ENCODE assay signal across 38 cellular contexts in genomic region chr1:109350182-109350581, GRCh38. TPM values are rescaled to one million over a fixed set of nuclear protein-coding genes. Genes with fewer than 3 reads are reported as not detected.
"Had no signal": no experiment of that assay in that cellular context is flagged by ENCODE, and none has a peak within 500 bp of the region (broad histone marks: within the 10 kb centered on the region; RNA-seq: fewer than 3 reads in every experiment).

No MANE protein-coding gene starts in this region.

- H3K4me1 Mint-ChIP-seq: activated CD4-positive, alpha-beta T cell treated with anti-CD3 and anti-CD28 coated beads for 36 hours; activated naive CD8-positive, alpha-beta T cell treated with anti-CD3 and anti-CD28 coated beads for 36 hours; activated naive CD8-positive, alpha-beta T cell treated with anti-CD3 and anti-CD28 coated beads, Interleukin-2, amount 50 U/mL, for 24 hours had no signal

- DNase-seq: activated CD4-positive, alpha-beta memory T cell treated with anti-CD3 and anti-CD28 coated beads for 36 hours; activated CD4-positive, alpha-beta T cell treated with anti-CD3 and anti-CD28 coated beads for 36 hours; activated CD4-positive, alpha-beta T cell treated with anti-CD3 and anti-CD28 coated beads, Interleukin-2, amount 10 ng/mL, durations not matched to agents 24 days and 14 days; activated CD4-positive, CD25-positive, alpha-beta regulatory T cell; activated CD4-positive, CD25-positive, alpha-beta regulatory T cell treated with anti-CD3 and anti-CD28 coated beads, Interleukin-2, amount 50 U/mL, for 72 hours; activated CD8-positive, alpha-beta memory T cell treated with anti-CD3 and anti-CD28 coated beads, Interleukin-2, amount 10 ng/mL, durations not matched to agents 7 days and 5 days; activated CD8-positive, alpha-beta memory T cell treated with anti-CD3 and anti-CD28 coated beads, Interleukin-2, amount 50 U/mL, for 4 hours; activated CD8-positive, alpha-beta T cell treated with anti-CD3 and anti-CD28 coated beads, Interleukin-2, amount 10 ng/mL, durations not matched to agents 7 days and 5 days; activated effector memory CD4-positive, alpha-beta T cell treated with anti-CD3 and anti-CD28 coated beads, Interleukin-2, amount 50 U/mL, for 16 hours; activated naive CD4-positive, alpha-beta T cell treated with anti-CD3 and anti-CD28 coated beads for 36 hours; activated naive CD8-positive, alpha-beta T cell treated with anti-CD3 and anti-CD28 coated beads for 36 hours; activated naive CD8-positive, alpha-beta T cell treated with anti-CD3 and anti-CD28 coated beads, Interleukin-2, amount 50 U/mL, for 24 hours; activated T-cell treated with anti-CD3 and anti-CD28 coated beads, Interleukin-2, amount 50 U/mL, for 1 hour; activated T-cell treated with anti-CD3 and anti-CD28 coated beads, Interleukin-2, amount 50 U/mL, for 48 hours; adrenal gland; amygdala; aorta; body of pancreas; central memory CD4-positive, alpha-beta T cell; cerebellar nuclear complex; colonic mucosa; effector CD8-positive, alpha-beta T cell; esophagus squamous epithelium; foreskin melanocyte; T-helper 2 cell had no signal

- H3K9me3 Mint-ChIP-seq: activated CD4-positive, alpha-beta memory T cell treated with anti-CD3 and anti-CD28 coated beads for 36 hours; activated CD4-positive, alpha-beta T cell treated with anti-CD3 and anti-CD28 coated beads, Interleukin-2, amount 10 ng/mL, durations not matched to agents 24 days and 14 days; activated naive CD4-positive, alpha-beta T cell treated with anti-CD3 and anti-CD28 coated beads for 36 hours; activated naive CD4-positive, alpha-beta T cell treated with anti-CD3 and anti-CD28 coated beads, Interleukin-2, amount 50 U/mL, for 24 hours; activated naive CD8-positive, alpha-beta T cell treated with anti-CD3 and anti-CD28 coated beads for 36 hours; activated naive CD8-positive, alpha-beta T cell treated with anti-CD3 and anti-CD28 coated beads, Interleukin-2, amount 50 U/mL, for 24 hours; activated T-helper 1 cell treated with anti-CD3 and anti-CD28 coated beads, Interleukin-12 subunit alpha, Interleukin-12 subunit beta, Interleukin-2, Interleukin-4 antibody, amounts not matched to agents 30 ng/mL and 10 ng/mL and 1 ng/mL, durations not matched to agents 14 hours and 24 hours and 36 hours; activated T-helper 2 cell treated with anti-CD3 and anti-CD28 coated beads, Interferon-gamma antibody, Interleukin-2, Interleukin-4, amounts not matched to agents 10 μg/mL and 5 μg/mL and 100 μg/mL, durations not matched to agents 14 hours and 24 hours and 36 hours; dendritic cell treated with granulocyte-macrophage colony-stimulating factor and Interleukin-4, amounts not matched to agents 40 ng/mL and 50 ng/mL, for 4 days had no signal

- ATAC-seq: activated CD4-positive, alpha-beta T cell treated with anti-CD3 and anti-CD28 coated beads for 36 hours; activated CD8-positive, alpha-beta memory T cell treated with anti-CD3 and anti-CD28 coated beads, Interleukin-2, amount 10 ng/mL, durations not matched to agents 7 days and 5 days; activated CD8-positive, alpha-beta T cell treated with anti-CD3 and anti-CD28 coated beads, Interleukin-2, amount 10 ng/mL, durations not matched to agents 7 days and 5 days; activated naive CD8-positive, alpha-beta T cell treated with anti-CD3 and anti-CD28 coated beads, Interleukin-2, amount 50 U/mL, for 24 hours; body of pancreas; gastroesophageal sphincter had no signal

- H3K27me3 Mint-ChIP-seq: activated naive CD8-positive, alpha-beta T cell treated with anti-CD3 and anti-CD28 coated beads for 36 hours; activated naive CD8-positive, alpha-beta T cell treated with anti-CD3 and anti-CD28 coated beads, Interleukin-2, amount 50 U/mL, for 24 hours; dendritic cell treated with granulocyte-macrophage colony-stimulating factor and Interleukin-4, amounts not matched to agents 40 ng/mL and 50 ng/mL, for 4 days had no signal

- H3K36me3 Mint-ChIP-seq: activated CD4-positive, alpha-beta memory T cell treated with anti-CD3 and anti-CD28 coated beads for 36 hours; activated CD8-positive, alpha-beta memory T cell treated with anti-CD3 and anti-CD28 coated beads, Interleukin-2, amount 10 ng/mL, durations not matched to agents 7 days and 5 days; activated naive CD4-positive, alpha-beta T cell treated with anti-CD3 and anti-CD28 coated beads, Interleukin-2, amount 50 U/mL, for 24 hours; activated naive CD8-positive, alpha-beta T cell treated with anti-CD3 and anti-CD28 coated beads for 36 hours had no signal

- H3K4me3 ChIP-seq: adrenal gland, body of pancreas, cardiac muscle cell, colonic mucosa, esophagus squamous epithelium, gastroesophageal sphincter had no signal

- H3K27ac ChIP-seq: adrenal gland, body of pancreas, cardiac muscle cell, colonic mucosa, epithelial cell of prostate, esophagus squamous epithelium, gastroesophageal sphincter had no signal

- H3K27ac Mint-ChIP-seq: activated CD4-positive, alpha-beta memory T cell treated with anti-CD3 and anti-CD28 coated beads for 36 hours; activated CD4-positive, alpha-beta T cell treated with anti-CD3 and anti-CD28 coated beads for 36 hours; activated CD4-positive, alpha-beta T cell treated with anti-CD3 and anti-CD28 coated beads, Interleukin-2, amount 10 ng/mL, durations not matched to agents 24 days and 14 days; activated CD8-positive, alpha-beta memory T cell treated with anti-CD3 and anti-CD28 coated beads, Interleukin-2, amount 10 ng/mL, durations not matched to agents 7 days and 5 days; activated CD8-positive, alpha-beta T cell treated with anti-CD3 and anti-CD28 coated beads, Interleukin-2, amount 10 ng/mL, durations not matched to agents 7 days and 5 days; activated naive CD4-positive, alpha-beta T cell treated with anti-CD3 and anti-CD28 coated beads for 36 hours; activated naive CD4-positive, alpha-beta T cell treated with anti-CD3 and anti-CD28 coated beads, Interleukin-2, amount 50 U/mL, for 24 hours; activated naive CD8-positive, alpha-beta T cell treated with anti-CD3 and anti-CD28 coated beads for 36 hours; activated naive CD8-positive, alpha-beta T cell treated with anti-CD3 and anti-CD28 coated beads, Interleukin-2, amount 50 U/mL, for 24 hours; activated T-helper 1 cell treated with anti-CD3 and anti-CD28 coated beads, Interleukin-12 subunit alpha, Interleukin-12 subunit beta, Interleukin-2, Interleukin-4 antibody, amounts not matched to agents 30 ng/mL and 10 ng/mL and 1 ng/mL, durations not matched to agents 14 hours and 24 hours and 36 hours; activated T-helper 2 cell treated with anti-CD3 and anti-CD28 coated beads, Interferon-gamma antibody, Interleukin-2, Interleukin-4, amounts not matched to agents 10 μg/mL and 5 μg/mL and 100 μg/mL, durations not matched to agents 14 hours and 24 hours and 36 hours; dendritic cell treated with granulocyte-macrophage colony-stimulating factor and Interleukin-4, amounts not matched to agents 40 ng/mL and 50 ng/mL, for 4 days had no signal

- H3K4me3 Mint-ChIP-seq: activated CD4-positive, alpha-beta memory T cell treated with anti-CD3 and anti-CD28 coated beads for 36 hours; activated CD4-positive, alpha-beta T cell treated with anti-CD3 and anti-CD28 coated beads for 36 hours; activated CD4-positive, alpha-beta T cell treated with anti-CD3 and anti-CD28 coated beads, Interleukin-2, amount 10 ng/mL, durations not matched to agents 24 days and 14 days; activated CD8-positive, alpha-beta memory T cell treated with anti-CD3 and anti-CD28 coated beads, Interleukin-2, amount 10 ng/mL, durations not matched to agents 7 days and 5 days; activated CD8-positive, alpha-beta T cell treated with anti-CD3 and anti-CD28 coated beads, Interleukin-2, amount 10 ng/mL, durations not matched to agents 7 days and 5 days; activated naive CD4-positive, alpha-beta T cell treated with anti-CD3 and anti-CD28 coated beads for 36 hours; activated naive CD4-positive, alpha-beta T cell treated with anti-CD3 and anti-CD28 coated beads, Interleukin-2, amount 50 U/mL, for 24 hours; activated naive CD8-positive, alpha-beta T cell treated with anti-CD3 and anti-CD28 coated beads for 36 hours; activated naive CD8-positive, alpha-beta T cell treated with anti-CD3 and anti-CD28 coated beads, Interleukin-2, amount 50 U/mL, for 24 hours; activated T-helper 1 cell treated with anti-CD3 and anti-CD28 coated beads, Interleukin-12 subunit alpha, Interleukin-12 subunit beta, Interleukin-2, Interleukin-4 antibody, amounts not matched to agents 30 ng/mL and 10 ng/mL and 1 ng/mL, durations not matched to agents 14 hours and 24 hours and 36 hours; dendritic cell treated with granulocyte-macrophage colony-stimulating factor and Interleukin-4, amounts not matched to agents 40 ng/mL and 50 ng/mL, for 4 days had no signal

RNA-seq across cellular contexts. Expression of gene MYBPHL, which starts 43.4 kb away (rescaled TPM):
- total RNA-seq: activated CD4-positive, alpha-beta memory T cell treated with anti-CD3 and anti-CD28 coated beads for 36 hours; activated CD4-positive, alpha-beta T cell treated with anti-CD3 and anti-CD28 coated beads for 36 hours; activated CD4-positive, alpha-beta T cell treated with anti-CD3 and anti-CD28 coated beads, Interleukin-2, amount 10 ng/mL, durations not matched to agents 24 days and 14 days; activated CD8-positive, alpha-beta memory T cell treated with anti-CD3 and anti-CD28 coated beads for 36 hours; activated CD8-positive, alpha-beta memory T cell treated with anti-CD3 and anti-CD28 coated beads, Interleukin-2, amount 10 ng/mL, durations not matched to agents 7 days and 5 days; activated CD8-positive, alpha-beta T cell treated with anti-CD3 and anti-CD28 coated beads, Interleukin-2, amount 10 ng/mL, durations not matched to agents 7 days and 5 days; activated naive CD4-positive, alpha-beta T cell treated with anti-CD3 and anti-CD28 coated beads for 36 hours; activated naive CD8-positive, alpha-beta T cell treated with anti-CD3 and anti-CD28 coated beads for 36 hours; activated T-helper 1 cell treated with anti-CD3 and anti-CD28 coated beads, Interleukin-12 subunit alpha, Interleukin-12 subunit beta, Interleukin-2, Interleukin-4 antibody, amounts not matched to agents 30 ng/mL and 10 ng/mL and 1 ng/mL, durations not matched to agents 14 hours and 24 hours and 36 hours; activated T-helper 2 cell treated with anti-CD3 and anti-CD28 coated beads, Interferon-gamma antibody, Interleukin-2, Interleukin-4, amounts not matched to agents 10 μg/mL and 5 μg/mL and 100 μg/mL, durations not matched to agents 14 hours and 24 hours and 36 hours; aorta; body of pancreas; cardiac muscle cell; colonic mucosa; endothelial cell of umbilical vein; esophagus squamous epithelium; fibroblast of lung; fibroblast of villous mesenchyme; glomerular endothelial cell; T-helper 1 cell treated with Interleukin-12 subunit alpha and Interleukin-12 subunit beta and Interleukin-4 antibody, amounts not matched to agents 30 ng/mL and 1 ng/mL, for 36 hours had no signal
